1 cellular context compared by ENCODE assay signal in the genomic region with DNA sequence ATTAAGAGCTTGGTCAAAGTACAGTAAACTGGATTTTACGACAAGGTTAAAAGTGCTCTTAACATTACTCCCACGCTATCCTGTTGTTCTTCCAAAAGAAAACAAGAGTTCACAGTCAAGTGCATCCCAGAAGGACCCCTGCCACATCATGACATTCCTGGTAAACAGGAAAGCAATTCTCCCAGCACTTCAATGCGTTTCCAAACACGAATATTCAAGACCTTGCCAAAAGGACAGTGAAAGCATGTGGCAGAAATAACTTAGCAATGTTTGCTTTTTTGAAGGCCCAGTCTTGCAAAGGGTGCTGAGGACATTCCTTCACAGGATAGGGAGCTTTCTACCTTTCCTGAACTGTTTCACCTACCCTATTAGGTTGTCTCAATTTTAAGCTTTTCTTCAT.
TF ChIP-seq lines count a peak whose summit lies in the region.

No MANE protein-coding gene starts in this region.

TF ChIP-seq in HepG2, 621 proteins besides CTCF, POLR2A, EP300 and RAD21:
- TF ChIP-seq DPF2 (CRISPR knock-in tag; IDR thresholded peaks at IDR 0.05; ENCODE audit: borderline replicate concordance, low read depth): no peak
- TF ChIP-seq YY1 (IDR thresholded peaks at IDR 0.05; ENCODE audit: insufficient read depth, insufficient replicate concordance, low read depth, low read length): no peak
- no peak for TF ChIP-seq ETV6 (CRISPR knock-in tag; conservative IDR thresholded peaks at IDR 0.05)
- no peak for TF ChIP-seq BORCS8-MEF2B (CRISPR knock-in tag; IDR thresholded peaks at IDR 0.05)
- TF ChIP-seq, protein P1, sequence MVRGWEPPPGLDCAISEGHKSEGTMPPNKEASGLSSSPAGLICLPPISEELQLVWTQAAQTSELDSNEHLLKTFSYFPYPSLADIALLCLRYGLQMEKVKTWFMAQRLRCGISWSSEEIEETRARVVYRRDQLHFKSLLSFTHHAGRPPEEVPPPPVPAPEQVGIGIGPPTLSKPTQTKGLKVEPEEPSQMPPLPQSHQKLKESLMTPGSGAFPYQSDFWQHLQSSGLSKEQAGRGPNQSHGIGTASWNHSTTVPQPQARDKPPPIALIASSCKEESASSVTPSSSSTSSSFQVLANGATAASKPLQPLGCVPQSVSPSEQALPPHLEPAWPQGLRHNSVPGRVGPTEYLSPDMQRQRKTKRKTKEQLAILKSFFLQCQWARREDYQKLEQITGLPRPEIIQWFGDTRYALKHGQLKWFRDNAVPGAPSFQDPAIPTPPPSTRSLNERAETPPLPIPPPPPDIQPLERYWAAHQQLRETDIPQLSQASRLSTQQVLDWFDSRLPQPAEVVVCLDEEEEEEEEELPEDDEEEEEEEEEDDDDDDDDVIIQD (CRISPR knock-in tag; IDR thresholded peaks at IDR 0.05; ENCODE audit: low read depth): no peak
- no peak for TF ChIP-seq FOXK2 (IDR thresholded peaks at IDR 0.05)
- TF ChIP-seq, protein P2, sequence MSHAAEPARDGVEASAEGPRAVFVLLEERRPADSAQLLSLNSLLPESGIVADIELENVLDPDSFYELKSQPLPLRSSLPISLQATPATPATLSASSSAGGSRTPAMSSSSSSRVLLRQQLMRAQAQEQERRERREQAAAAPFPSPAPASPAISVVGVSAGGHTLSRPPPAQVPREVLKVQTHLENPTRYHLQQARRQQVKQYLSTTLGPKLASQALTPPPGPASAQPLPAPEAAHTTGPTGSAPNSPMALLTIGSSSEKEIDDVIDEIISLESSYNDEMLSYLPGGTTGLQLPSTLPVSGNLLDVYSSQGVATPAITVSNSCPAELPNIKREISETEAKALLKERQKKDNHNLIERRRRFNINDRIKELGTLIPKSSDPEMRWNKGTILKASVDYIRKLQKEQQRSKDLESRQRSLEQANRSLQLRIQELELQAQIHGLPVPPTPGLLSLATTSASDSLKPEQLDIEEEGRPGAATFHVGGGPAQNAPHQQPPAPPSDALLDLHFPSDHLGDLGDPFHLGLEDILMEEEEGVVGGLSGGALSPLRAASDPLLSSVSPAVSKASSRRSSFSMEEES (CRISPR knock-in tag; IDR thresholded peaks at IDR 0.05): no peak
- no peak for TF ChIP-seq PTBP1 (IDR thresholded peaks at IDR 0.05; ENCODE audit: low read depth, low read length, poor library complexity, severe bottlenecking)
- TF ChIP-seq RARA (CRISPR knock-in tag; IDR thresholded peaks at IDR 0.05): peak; percentile 37; the same call in 1 of the 2 replicates
- no peak for TF ChIP-seq FOXP1 (IDR thresholded peaks at IDR 0.05)
- TF ChIP-seq FOXP1 (CRISPR knock-in tag; IDR thresholded peaks at IDR 0.05): peak; percentile 13; the same call in 1 of the 2 replicates
